Comparison of ENCODE assay signal across 19 cellular contexts in genomic region chr6:34226066-34226465, GRCh38. TPM values are rescaled to one million over a fixed set of nuclear protein-coding genes. Genes with fewer than 3 reads are reported as not detected.
A peak's percentile ranks its signal among the peaks of the same experiment; 100 is the strongest.
DNase-seq lines count a peak whose midpoint lies in the region; ATAC-seq, FAIRE-seq and TF ChIP-seq lines count a peak whose summit lies in the region.
"Had no signal": no experiment of that assay in that cellular context is flagged by ENCODE, and none has a peak within 500 bp of the region (broad histone marks: within the 10 kb centered on the region; RNA-seq: fewer than 3 reads in every experiment).

No MANE protein-coding gene starts in this region.

- peaks cover 45 to 84% (median 67%) of the 10 kb centered on the region in 10 experiments for H3K4me1 ChIP-seq in BLaER1 treated with 17β-estradiol and CSF1 and Interleukin-3, amounts not matched to agents 10 nM and 100 nM
- H3K4me1 ChIP-seq in HCT116 (ENCODE audit: control insufficient read depth in 1 of 2, insufficient read depth in 2 of 2, low read length in 2 of 2) (peaks cover 72 to 87% of the 10 kb centered on the region in 2 experiments), H1 (replicated peaks in 1 of 4; ENCODE audit: control insufficient read depth in 3 of 4, insufficient read depth in 4 of 4, low read length in 3 of 4) (peaks cover 10 to 37% (median 30%) of the 10 kb centered on the region in 4 experiments), neuronal stem cell (ENCODE audit: control insufficient read depth in 2 of 2, insufficient read depth in 1 of 2, low read depth in 1 of 2, low read length in 2 of 2) (peaks cover 12 to 24% of the 10 kb centered on the region in 2 donors), body of pancreas (peaks cover 12% of the 10 kb centered on the region)

- no peak for FAIRE-seq in H1 (lab: Jason Lieb, UNC)
- FAIRE-seq: endometrium had no signal

- H3K18ac ChIP-seq in H1 (ENCODE audit: extremely low read depth, low read length) (peak overlapping the region; percentile 99), neuronal stem cell (ENCODE audit: low read length) (no peak overlapping the region)

- peak overlapping the region; percentile 47 to 95 (median 78); a peak in 19 of 22 replicates for H3K4me2 ChIP-seq in BLaER1 treated with 17β-estradiol and CSF1 and Interleukin-3, amounts not matched to agents 10 nM and 100 nM
- H3K4me2 ChIP-seq in HCT116 (ENCODE audit: low read length): peak overlapping the region; percentile 96
- peak overlapping the region; percentile 50 to 53; a peak in 1 of 4 replicates for H3K4me2 ChIP-seq in H1 (ENCODE audit: insufficient read depth in 1 of 2, low read depth in 2 of 2, low read length in 2 of 2)
- no peak overlapping the region for H3K4me2 ChIP-seq in neuronal stem cell (ENCODE audit: insufficient read depth, low read length, poor library complexity, severe bottlenecking)

- peak overlapping the region; percentile 98; the same call in 1 of the 2 replicates for H2BK20ac ChIP-seq in H1 (ENCODE audit: low read length)

- no peak overlapping the region for H3K56ac ChIP-seq in H1 (replicated peaks; ENCODE audit: insufficient read length, low read depth, low read length)

- H3K9ac ChIP-seq in BLaER1 treated with 17β-estradiol and CSF1 and Interleukin-3, amounts not matched to agents 10 nM and 100 nM: peak overlapping the region in 3 of 11 experiments; percentile 58 to 68 (median 67); a peak in 5 of 22 replicates
- H3K9ac ChIP-seq in HCT116 (ENCODE audit: low read length): peak overlapping the region; percentile 61
- no peak overlapping the region for H3K9ac ChIP-seq in H1 (replicated peaks in 1 of 4; ENCODE audit: extremely low read depth in 1 of 4, low read depth in 3 of 4, low read length in 3 of 4)
- no peak overlapping the region for H3K9ac ChIP-seq in neuronal stem cell (ENCODE audit: low read depth, low read length, poor library complexity)

- H3K4ac ChIP-seq in H1 (replicated peaks; ENCODE audit: insufficient read length, low read depth, low read length) (peak overlapping the region; percentile 58), neuronal stem cell (ENCODE audit: low read length) (no peak overlapping the region)

- no peak overlapping the region for H4K5ac ChIP-seq in H1 (ENCODE audit: insufficient read length, low read depth, low read length)

- H4K91ac ChIP-seq in H1 (replicated peaks; ENCODE audit: insufficient read length, low read length) (peak overlapping the region; percentile 95), neuronal stem cell (ENCODE audit: low read depth, low read length, poor library complexity) (no peak overlapping the region)

- RAD21 ChIA-PET in HCT116 (lab: Charles Lee; ENCODE audit: low non-redundant PET in 1 of 2, low total read pairs in 2 of 2, uncharacterized antibody in 2 of 2, unreplicated experiment in 2 of 2): no interaction called here

- no peak for DNase-seq in HCT116 (ENCODE audit: low read depth, low spot score)
- no peak for DNase-seq in H1 (ENCODE audit: low read depth in 1 of 2, low spot score in 2 of 2)
- no peak for DNase-seq in neuronal stem cell (ENCODE audit: low spot score)
- DNase-seq in body of pancreas: no peak
- no peak for DNase-seq in central memory CD4-positive, alpha-beta T cell
- no peak for DNase-seq in hepatic stellate cell (ENCODE audit: low spot score)
- DNase-seq: ACHN; activated CD4-positive, alpha-beta T cell treated with anti-CD3 and anti-CD28 coated beads for 4 hours; activated CD8-positive, alpha-beta memory T cell treated with anti-CD3 and anti-CD28 coated beads, Interleukin-2, amount 10 ng/mL, durations not matched to agents 7 days and 5 days; brain microvascular endothelial cell; colonic mucosa; COR-L47; NCI-H2107; NCI-H524 treated with DMSO at 0.1 percent for 48 hours; right cardiac atrium had no signal

- 64% methylated on average over 7 of the region's 7 CpGs; no CpG with 5 or more reads in 1 of the 2 experiments for WGBS in H1 (ENCODE audit: extremely low coverage in 1 of 2, insufficient coverage in 1 of 2, insufficient read length in 1 of 2, insufficient replicate concordance in 2 of 2, low coverage in 1 of 2, low lambda C conversion rate in 2 of 2, missing lambda C conversion rate in 1 of 2), 2 experiments
- WGBS in neuronal stem cell (ENCODE audit: extremely low coverage in 2 of 2, insufficient read length in 2 of 2, insufficient replicate concordance in 1 of 2), 2 donors: no CpG with 5 or more reads among the region's 7 CpGs
- WGBS in body of pancreas, 2 donors: 75 to 79% methylated on average over 7 of the region's 7 CpGs

- BruUV-seq in HCT116 (replicated peaks; lab: Mats Ljungman, UMichigan): no TSS peak

- peak overlapping the region; percentile 61; the same call in 1 of the 2 replicates for H2AK5ac ChIP-seq in H1 (ENCODE audit: low read depth, low read length)
- no peak overlapping the region for H2AK5ac ChIP-seq in neuronal stem cell (ENCODE audit: low read depth, low read length)

- H3K27ac ChIP-seq in BLaER1 treated with 17β-estradiol and CSF1 and Interleukin-3, amounts not matched to agents 10 nM and 100 nM: peak overlapping the region in 8 of 11 experiments; percentile 75 to 98 (median 84); a peak in 14 of 22 replicates
- H3K27ac ChIP-seq in HCT116 (ENCODE audit: low read depth, low read length) (peak overlapping the region; percentile 87; the same call in 1 of the 2 replicates), H1 (ENCODE audit: low read depth, low read length) (no peak overlapping the region; the same call in 1 of the 2 replicates), neuronal stem cell (replicated peaks; ENCODE audit: low read length) (no peak overlapping the region), body of pancreas (no peak overlapping the region)
- H3K27ac ChIP-seq: brain microvascular endothelial cell, colonic mucosa had no signal

- H3K23me2 ChIP-seq in H1 (ENCODE audit: low read depth, low read length): peaks cover 4% of the 10 kb centered on the region; the same call in 1 of the 2 replicates

- ATAC-seq in HCT116 (no peak), GM18907 (IDR thresholded peaks at IDR 0.05; ENCODE audit: unreplicated experiment) (no peak), body of pancreas (no peak)
- ATAC-seq: activated CD8-positive, alpha-beta memory T cell treated with anti-CD3 and anti-CD28 coated beads, Interleukin-2, amount 10 ng/mL, durations not matched to agents 7 days and 5 days; right cardiac atrium had no signal

- no peaks in the 10 kb centered on the region for H3K36me3 ChIP-seq in BLaER1 treated with 17β-estradiol and CSF1 and Interleukin-3, amounts not matched to agents 10 nM and 100 nM
- H3K36me3 ChIP-seq in HCT116 (ENCODE audit: control insufficient read depth in 1 of 2, insufficient read depth in 2 of 2, low read length in 2 of 2): no peaks in the 10 kb centered on the region
- H3K36me3 ChIP-seq in H1 (ENCODE audit: control insufficient read depth in 2 of 4, insufficient read depth in 4 of 4, low read length in 3 of 4): no peaks in the 10 kb centered on the region
- no peaks in the 10 kb centered on the region for H3K36me3 ChIP-seq in neuronal stem cell (replicated peaks in 1 of 2; ENCODE audit: control insufficient read depth in 2 of 2, insufficient read depth in 2 of 2, low read length in 2 of 2)
- no peaks in the 10 kb centered on the region for H3K36me3 ChIP-seq in body of pancreas (replicated peaks in 1 of 2; ENCODE audit: insufficient read depth in 1 of 2, low read depth in 2 of 2)
- H3K36me3 ChIP-seq: brain microvascular endothelial cell, colonic mucosa, HAP-1 had no signal

- H3K4me3 ChIP-seq in BLaER1 treated with 17β-estradiol and CSF1 and Interleukin-3, amounts not matched to agents 10 nM and 100 nM: no peak overlapping the region
- H3K4me3 ChIP-seq in HCT116 (replicated peaks in 1 of 2; ENCODE audit: low read depth in 1 of 2, low read length in 2 of 2): no peak overlapping the region
- H3K4me3 ChIP-seq in H1 (ENCODE audit: extremely low read depth in 1 of 4, insufficient read depth in 2 of 4, low read depth in 3 of 4, low read length in 4 of 4): no peak overlapping the region
- H3K4me3 ChIP-seq in neuronal stem cell (ENCODE audit: low read length in 2 of 2): no peak overlapping the region
- no peak overlapping the region for H3K4me3 ChIP-seq in body of pancreas
- H3K4me3 ChIP-seq: colonic mucosa, HAP-1 had no signal

- H2BK12ac ChIP-seq in H1 (ENCODE audit: low read depth, low read length) (peak overlapping the region; percentile 95), neuronal stem cell (ENCODE audit: low read length) (no peak overlapping the region)

- no peak for TF ChIP-seq EP300 in H1 (IDR thresholded peaks at IDR 0.05; ENCODE audit: borderline replicate concordance in 1 of 2, low read depth in 2 of 2, low read length in 2 of 2)

- no peak overlapping the region for H4K8ac ChIP-seq in H1 (ENCODE audit: extremely low read depth, insufficient read depth, low read length)
- H4K8ac ChIP-seq in neuronal stem cell (ENCODE audit: low read depth, low read length): no peak overlapping the region

- H2BK5ac ChIP-seq in H1 (ENCODE audit: low read depth, low read length) (peak overlapping the region; percentile 100), neuronal stem cell (ENCODE audit: low read length) (no peak overlapping the region)

- H3K79me2 ChIP-seq in HCT116 (ENCODE audit: insufficient read depth, low read length) (no peaks in the 10 kb centered on the region), H1 (ENCODE audit: control insufficient read depth in 1 of 2, insufficient read depth in 2 of 2, low read length in 2 of 2) (no peaks in the 10 kb centered on the region)

- H4K20me1 ChIP-seq in BLaER1 treated with 17β-estradiol and CSF1 and Interleukin-3, amounts not matched to agents 10 nM and 100 nM: no peaks in the 10 kb centered on the region
- H4K20me1 ChIP-seq in HCT116 (ENCODE audit: insufficient read depth) (no peaks in the 10 kb centered on the region), H1 (replicated peaks in 1 of 2; ENCODE audit: control insufficient read depth in 1 of 2, insufficient read depth in 2 of 2, low read length in 2 of 2) (no peaks in the 10 kb centered on the region)

- no peak for TF ChIP-seq POLR2A in HCT116 (IDR thresholded peaks at IDR 0.05; ENCODE audit: borderline replicate concordance, extremely low read depth, insufficient read depth, insufficient read length)
- TF ChIP-seq POLR2A in H1 (IDR thresholded peaks at IDR 0.05; ENCODE audit: control extremely low read depth in 1 of 2, low read depth in 2 of 2, low read length in 2 of 2): no peak
- no peak for TF ChIP-seq POLR2A in body of pancreas (IDR thresholded peaks at IDR 0.05)

- no peaks in the 10 kb centered on the region for H3K9me2 ChIP-seq in HCT116 (ENCODE audit: insufficient read depth)

- POLR2A ChIA-PET in HCT116 (lab: Charles Lee): interaction anchor here (1.0 to 3.7 kb wide), 3 partner anchors 10 to 25 kb away, joined by 4 to 38 read pairs (median 8); partner anchors contain the start of gene HMGA1
- POLR2A ChIA-PET in H1 (lab: Charles Lee; ENCODE audit: partially characterized antibody): interaction anchor here (0.7 to 9.0 kb wide), 14 partner anchors 7 to 568 kb away, joined by 3 to 191 read pairs (median 8); partner anchors contain the start of genes HMGA1 and SMIM29

- H3K79me1 ChIP-seq in H1 (ENCODE audit: low read depth, low read length) (no peaks in the 10 kb centered on the region), neuronal stem cell (ENCODE audit: low read depth, low read length) (no peaks in the 10 kb centered on the region)

- H2AFZ ChIP-seq in HCT116 (ENCODE audit: low read depth, low read length, poor library complexity, severe bottlenecking): no peak overlapping the region
- no peak overlapping the region for H2AFZ ChIP-seq in H1 (ENCODE audit: low read length)
- peak overlapping the region; percentile 65 for H2AFZ ChIP-seq in neuronal stem cell (ENCODE audit: low read length)

- CTCF ChIA-PET in HCT116 (lab: Charles Lee) (no interaction called here), H1 (lab: Charles Lee; ENCODE audit: partially characterized antibody) (interaction anchor here (0.6 to 2.6 kb wide), 7 partner anchors 20 to 489 kb away, joined by 3 to 21 read pairs (median 3); no protein-coding TSS in a partner anchor)

- no peaks in the 10 kb centered on the region for H3K27me3 ChIP-seq in BLaER1 treated with 17β-estradiol and CSF1 and Interleukin-3, amounts not matched to agents 10 nM and 100 nM
- H3K27me3 ChIP-seq in HCT116 (ENCODE audit: insufficient read depth, low read length) (no peaks in the 10 kb centered on the region), H1 (replicated peaks in 1 of 4; ENCODE audit: control insufficient read depth in 3 of 4, extremely low read depth in 1 of 4, insufficient read depth in 3 of 4, low read length in 3 of 4) (no peaks in the 10 kb centered on the region), neuronal stem cell (ENCODE audit: control insufficient read depth in 3 of 3, insufficient read depth in 3 of 3, low read depth in 1 of 3, low read length in 3 of 3) (peaks cover 0 to 1% (median 0%) of the 10 kb centered on the region in 3 experiments), body of pancreas (no peaks in the 10 kb centered on the region)
- H3K27me3 ChIP-seq: brain microvascular endothelial cell, colonic mucosa had no signal

- peaks cover 0 to 7% (median 0%) of the 10 kb centered on the region in 11 experiments; a peak in 2 of 22 replicates for H3K9me3 ChIP-seq in BLaER1 treated with 17β-estradiol and CSF1 and Interleukin-3, amounts not matched to agents 10 nM and 100 nM (replicated peaks in 1 of 11)
- no peaks in the 10 kb centered on the region for H3K9me3 ChIP-seq in HCT116 (ENCODE audit: control insufficient read depth in 1 of 2, insufficient read depth in 1 of 2, low read depth in 1 of 2, low read length in 2 of 2)
- no peaks in the 10 kb centered on the region for H3K9me3 ChIP-seq in H1 (ENCODE audit: insufficient read depth in 2 of 2, low read depth in 1 of 2, low read length in 1 of 2)
- no peaks in the 10 kb centered on the region for H3K9me3 ChIP-seq in neuronal stem cell (replicated peaks in 1 of 2; ENCODE audit: control insufficient read depth in 2 of 2, insufficient read depth in 1 of 2, low read depth in 1 of 2, low read length in 2 of 2)
- H3K9me3 ChIP-seq in body of pancreas: no peaks in the 10 kb centered on the region
- H3K9me3 ChIP-seq: colonic mucosa, HAP-1 had no signal

- no peak for TF ChIP-seq CTCF in HCT116 (IDR thresholded peaks at IDR 0.05 in 2 of 3, conservative IDR thresholded peaks at IDR 0.05 in 1 of 3; ENCODE audit: borderline replicate concordance in 1 of 3, insufficient read depth in 1 of 3, low read depth in 2 of 3, low read length in 2 of 3)
- TF ChIP-seq CTCF in H1 (IDR thresholded peaks at IDR 0.05; ENCODE audit: control extremely low read depth in 1 of 3, insufficient read depth in 1 of 3, low read depth in 1 of 3, low read length in 3 of 3): no peak
- no peak for TF ChIP-seq CTCF in body of pancreas (IDR thresholded peaks at IDR 0.05)

- H3K23ac ChIP-seq in H1 (ENCODE audit: insufficient read length) (no peak overlapping the region), neuronal stem cell (ENCODE audit: low read depth, low read length, poor library complexity) (peak overlapping the region; percentile 29)

- TF ChIP-seq RAD21 in HCT116 (IDR thresholded peaks at IDR 0.05; ENCODE audit: low read depth): no peak
- TF ChIP-seq RAD21 in H1 (IDR thresholded peaks at IDR 0.05 in 1 of 2, conservative IDR thresholded peaks at IDR 0.05 in 1 of 2; ENCODE audit: low read depth in 2 of 2, low read length in 2 of 2): no peak

- H2BK15ac ChIP-seq in H1 (ENCODE audit: low read length) (no peak overlapping the region), neuronal stem cell (ENCODE audit: low read length) (peak overlapping the region; percentile 66)

- intact Hi-C loops in HCT116 (cut with micrococcal nuclease): no loop called here
- intact Hi-C loops in body of pancreas (cut with DNase I): no loop called here

- H2BK120ac ChIP-seq in H1 (replicated peaks; ENCODE audit: low read depth, low read length) (peak overlapping the region; percentile 47), neuronal stem cell (ENCODE audit: low read depth, low read length) (peak overlapping the region; percentile 44)

- H3K14ac ChIP-seq in H1 (ENCODE audit: insufficient read length) (no peak overlapping the region), neuronal stem cell (ENCODE audit: low read length) (no peak overlapping the region)

RNA-seq across cellular contexts. Expression of gene HMGA1, which starts 10.6 kb away (rescaled TPM):
- total RNA-seq in HCT116 (2021; ENCODE audit: unreplicated experiment) (2,459 TPM), body of pancreas (10 to 100 TPM; 22.6 to 27.7 TPM)
- polyA plus RNA-seq in HCT116 (2012): 2,754 and 2,816 TPM in 2 replicates
- 2,636 and 2,728 TPM in 2 replicates for total RNA-seq in H1 (2021; fragmentation: NEBNext Ultra II Directional; extraction: Animal tissue kit (Norgen Biotek cat#: 25700))
- 1,557 and 2,732 TPM in 2 replicates for polyA plus RNA-seq in H1 (2011; rRNA removed)
- polyA plus RNA-seq in H1 (2011; cell fraction: cytosol; rRNA removed): 964 TPM
- polyA plus RNA-seq in H1 (2011; cell fraction: nucleus; rRNA removed): 1,246 TPM
- 1,617 to 2,329 TPM (median 2,130 TPM) in 4 replicates for polyA plus RNA-seq in H1 (2012, experiment 1 of 2)
- polyA plus RNA-seq in H1 (2012, experiment 2 of 2): 2,251 TPM
- polyA plus RNA-seq in H1 (2013, experiment 1 of 2): 2,575 TPM
- polyA plus RNA-seq in H1 (2013, experiment 2 of 2): 2,634 TPM
- polyA minus RNA-seq in H1 (2011; rRNA and poly(A)+ RNA removed): 338 and 485 TPM in 2 replicates
- polyA minus RNA-seq in H1 (2011; cell fraction: cytosol; rRNA and poly(A)+ RNA removed): 832 TPM
- 540 TPM for polyA minus RNA-seq in H1 (2011; cell fraction: nucleus; rRNA and poly(A)+ RNA removed)
- polyA plus RNA-seq in neuronal stem cell (2013, experiment 1 of 2): 2,319 TPM
- 2,280 TPM for polyA plus RNA-seq in neuronal stem cell (2013, experiment 2 of 2)

RNA-seq across cellular contexts. Expression of gene SMIM29, which starts 22.7 kb away (rescaled TPM):
- 25.1 TPM for total RNA-seq in HCT116 (2021; ENCODE audit: unreplicated experiment)
- polyA plus RNA-seq in HCT116 (2012): 31.5 and 35.5 TPM in 2 replicates
- total RNA-seq in H1 (2021; fragmentation: NEBNext Ultra II Directional; extraction: Animal tissue kit (Norgen Biotek cat#: 25700)): 7.0 and 7.5 TPM in 2 replicates
- 22.4 and 34.7 TPM in 2 replicates for polyA plus RNA-seq in H1 (2011; rRNA removed)
- polyA plus RNA-seq in H1 (2011; cell fraction: cytosol; rRNA removed): 15.6 TPM
- polyA plus RNA-seq in H1 (2011; cell fraction: nucleus; rRNA removed): 15.2 TPM
- polyA plus RNA-seq in H1 (2012, experiment 1 of 2): 6.4 to 10.4 TPM (median 8.7 TPM) in 4 replicates
- polyA plus RNA-seq in H1 (2012, experiment 2 of 2): 8.8 TPM
- 6.6 TPM for polyA plus RNA-seq in H1 (2013, experiment 1 of 2)
- polyA plus RNA-seq in H1 (2013, experiment 2 of 2): 6.5 TPM
- polyA minus RNA-seq in H1 (2011; rRNA and poly(A)+ RNA removed): 3.6 and 6.5 TPM in 2 replicates
- 6.1 TPM for polyA minus RNA-seq in H1 (2011; cell fraction: cytosol; rRNA and poly(A)+ RNA removed)
- 11.5 TPM for polyA minus RNA-seq in H1 (2011; cell fraction: nucleus; rRNA and poly(A)+ RNA removed)
- 6.3 TPM for polyA plus RNA-seq in neuronal stem cell (2013, experiment 1 of 2)
- polyA plus RNA-seq in neuronal stem cell (2013, experiment 2 of 2): 6.1 TPM
- total RNA-seq in body of pancreas: 10 to 100 TPM in 1 of 2 donors, 1 to 10 TPM in 1; 8.6 to 21.5 TPM

Comparison
In these comparisons a context has a peak if more than half of its experiments do, and no peak if none do; other contexts are left out.
1. H3K27ac ChIP-seq: peak in BLaER1 treated with 17β-estradiol and CSF1 and Interleukin-3, amounts not matched to agents 10 nM and 100 nM (8 of 11) and HCT116 (single experiment); none in H1 (single experiment), neuronal stem cell (single experiment) and body of pancreas (0 of 4).
2. RNA of gene HMGA1, which starts 10.6 kb away (total RNA-seq): 2,636 to 2,728 TPM in H1 and 2,459 TPM in HCT116 (single experiment); 22.6 to 27.7 TPM in body of pancreas; every median in the first group is over 10 times any median in the second.